11 cellular contexts compared by ENCODE assay signal in genomic region chr2:140273958-140274357, GRCh38.
"Had no signal": no experiment of that assay in that cellular context is flagged by ENCODE, and none has a peak within 500 bp of the region (broad histone marks: within the 10 kb centered on the region; RNA-seq: fewer than 3 reads in every experiment).

No MANE protein-coding gene starts in this region.

- H3K36me3 ChIP-seq: HAP-1 had no signal

- ATAC-seq: GM23338, HCT116 had no signal

- H3K9ac ChIP-seq: GM23248 had no signal

- DNase-seq: GM23248, GOT3, H7, H9, HCEC 1CT, HFFc6 had no signal

- H3K9me3 ChIP-seq: HAP-1 had no signal

- H2AFZ ChIP-seq: GM23248, GM23338 had no signal

- H3K4me2 ChIP-seq: GM23338 had no signal

- H3K27ac ChIP-seq: GM23248 had no signal

- H3K4me3 ChIP-seq: GM23248, GM23338, HAP-1 had no signal

- FAIRE-seq: H1, H54 had no signal
